11 cellular contexts compared by ENCODE assay signal in the genomic region with DNA sequence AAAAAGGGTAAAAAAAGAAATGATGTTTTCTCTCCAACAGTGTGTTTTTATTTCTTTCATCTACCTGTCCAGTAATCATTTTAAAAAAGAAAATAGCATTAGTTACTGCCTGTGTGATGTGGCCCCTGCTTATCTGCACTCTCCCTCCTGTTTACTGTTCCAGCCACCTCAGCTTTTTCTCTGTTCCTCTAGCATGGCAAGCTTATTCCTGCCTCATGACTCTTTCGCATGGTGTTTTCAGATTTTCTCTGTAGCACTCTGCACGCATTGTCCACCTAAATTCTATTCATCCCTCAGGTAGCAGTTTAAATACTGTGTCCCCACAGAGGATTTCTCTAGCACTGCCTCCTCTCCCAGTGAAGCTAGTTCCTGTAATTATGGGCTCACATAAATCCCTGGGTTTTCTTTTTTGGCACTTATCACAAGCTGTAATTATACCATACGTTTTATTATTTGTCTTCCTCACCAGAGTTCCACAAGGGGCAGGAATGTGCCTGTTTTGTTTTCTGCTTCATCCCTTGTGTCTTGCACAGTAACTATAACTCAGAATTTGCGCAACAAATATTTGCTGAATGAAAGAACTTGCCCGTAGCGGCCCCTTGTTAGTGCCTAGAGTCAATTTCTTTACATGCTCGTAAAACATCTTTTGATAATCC. TPM values are rescaled to one million over a fixed set of nuclear protein-coding genes. Genes with fewer than 3 reads are reported as not detected.
DNase-seq lines count a peak whose midpoint lies in the region; ATAC-seq and TF ChIP-seq lines count a peak whose summit lies in the region.
"Had no signal": no experiment of that assay in that cellular context is flagged by ENCODE, and none has a peak within 500 bp of the region (broad histone marks: within the 10 kb centered on the region; RNA-seq: fewer than 3 reads in every experiment).

No MANE protein-coding gene starts in this region.

- ATAC-seq in sciatic nerve (peak; percentile 72), GM18517 (IDR thresholded peaks at IDR 0.05; ENCODE audit: unreplicated experiment) (no peak)
- ATAC-seq: GM12878 had no signal

- intact Hi-C loops in sciatic nerve (cut with DNase I), result no loop called here

- DNase-seq in NOMO-1 treated with DMSO at 0.1 percent for 48 hours (lab: John Stamatoyannopoulos, UW; ENCODE audit: unreplicated experiment), result peak; percentile 8
- DNase-seq in NOMO-1 treated with dmso at 0.1 percent for 144 hours (lab: John Stamatoyannopoulos, UW; ENCODE audit: unreplicated experiment), result no peak
- peak; percentile 95 for DNase-seq in NCI-H1105 treated with DMSO at 0.1 percent for 48 hours (lab: John Stamatoyannopoulos, UW)
- peak; percentile 71 for DNase-seq in choroid plexus epithelial cell (ENCODE audit: low read depth)
- DNase-seq in sciatic nerve (ENCODE audit: low spot score), result no peak
- DNase-seq in activated naive CD4-positive, alpha-beta T cell treated with anti-CD3 and anti-CD28 coated beads, Interleukin-2, amount 50 U/mL, for 16 hours, result no peak
- no peak for DNase-seq in stimulated activated CD4-positive, alpha-beta T cell treated with anti-CD3 and anti-CD28 coated beads, Interleukin-4, amount 100 ng/mL, for 4 hours
- DNase-seq: nucleus accumbens had no signal

- peak; percentile 30 for TF ChIP-seq CTCF in choroid plexus epithelial cell (conservative IDR thresholded peaks at IDR 0.05; ENCODE audit: low read depth, low read length)

- H3K4me3 ChIP-seq in choroid plexus epithelial cell (ENCODE audit: low read depth, low read length), result no peak overlapping the region
- H3K4me3 ChIP-seq: BLaER1, GM12878 had no signal

RNA-seq across cellular contexts. Expression of a gene that starts 51.4 kb away (rescaled TPM):
- 24.6 TPM for total RNA-seq in sciatic nerve

Comparison
In these comparisons a context has a peak if more than half of its experiments do, and no peak if none do; other contexts are left out.
1. DNase-seq: peak in NOMO-1 treated with DMSO at 0.1 percent for 48 hours (single experiment), NCI-H1105 treated with DMSO at 0.1 percent for 48 hours (single experiment) and choroid plexus epithelial cell (single experiment); none in NOMO-1 treated with dmso at 0.1 percent for 144 hours (single experiment), sciatic nerve (single experiment), activated naive CD4-positive, alpha-beta T cell treated with anti-CD3 and anti-CD28 coated beads, Interleukin-2, amount 50 U/mL, for 16 hours (single experiment) and stimulated activated CD4-positive, alpha-beta T cell treated with anti-CD3 and anti-CD28 coated beads, Interleukin-4, amount 100 ng/mL, for 4 hours (0 of 2).